ENCODE assay signal across 23 cellular contexts in the genomic region with DNA sequence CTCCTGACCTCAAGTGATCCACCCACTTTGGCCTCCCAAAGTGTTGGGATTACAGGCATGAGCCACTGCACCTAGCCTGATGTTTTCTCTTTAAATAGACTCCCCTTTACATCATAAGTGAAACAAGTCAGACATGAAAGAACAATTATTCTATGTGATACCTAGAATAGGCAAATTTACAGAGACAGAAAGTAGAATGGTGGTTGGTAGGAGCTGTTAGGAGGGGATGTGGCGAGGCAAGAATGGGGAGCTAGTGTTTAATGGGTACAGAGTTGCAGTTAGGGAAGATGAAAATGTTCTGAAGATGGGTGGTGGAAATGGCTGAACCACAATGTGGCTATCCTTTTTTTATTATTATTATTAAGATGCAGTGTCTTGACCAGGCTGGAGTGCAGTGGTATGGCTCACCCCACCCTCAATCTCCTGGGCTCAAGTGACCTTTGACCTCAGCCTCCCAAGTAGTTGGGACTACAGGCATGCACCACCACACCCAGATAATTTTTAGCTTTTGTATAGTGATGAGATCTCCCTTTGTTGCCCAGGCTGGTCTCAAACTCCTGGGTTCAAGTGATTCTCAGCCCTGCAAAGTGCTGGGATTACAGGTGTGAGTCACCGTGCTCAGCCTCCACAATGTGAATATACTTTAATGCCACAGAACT.
DNase-seq lines count a peak whose midpoint lies in the region; ATAC-seq and TF ChIP-seq lines count a peak whose summit lies in the region.
"Had no signal": no experiment of that assay in that cellular context is flagged by ENCODE, and none has a peak within 500 bp of the region (broad histone marks: within the 10 kb centered on the region; RNA-seq: fewer than 3 reads in every experiment).

No MANE protein-coding gene starts in this region.

- H3K9me3 ChIP-seq in MM.1S (replicated peaks; ENCODE audit: insufficient read depth, low read length) = no peaks in the 10 kb centered on the region
- H3K9me3 ChIP-seq: BLaER1 treated with 17β-estradiol and CSF1 and Interleukin-3, amounts not matched to agents 10 nM and 100 nM; right atrium auricular region; suprapubic skin had no signal

- ATAC-seq in GM18502 (IDR thresholded peaks at IDR 0.05; ENCODE audit: poor library complexity, unreplicated experiment) (peak; percentile 66), GM19463 (IDR thresholded peaks at IDR 0.05; ENCODE audit: unreplicated experiment) (peak; percentile 37), HG02870 (IDR thresholded peaks at IDR 0.05; ENCODE audit: unreplicated experiment) (peak; percentile 51), HG02571 (IDR thresholded peaks at IDR 0.05; ENCODE audit: unreplicated experiment) (no peak)

- no peak overlapping the region for H3K4me2 ChIP-seq in MM.1S (ENCODE audit: low read depth, low read length)
- H3K4me2 ChIP-seq: BLaER1 treated with 17β-estradiol and CSF1 and Interleukin-3, amounts not matched to agents 10 nM and 100 nM had no signal

- H3K27ac ChIP-seq in MM.1S (ENCODE audit: low read length) = no peak overlapping the region
- H3K27ac ChIP-seq: BLaER1 treated with 17β-estradiol and CSF1 and Interleukin-3, amounts not matched to agents 10 nM and 100 nM; right atrium auricular region; suprapubic skin had no signal

- no peaks in the 10 kb centered on the region for H3K27me3 ChIP-seq in MM.1S (replicated peaks; ENCODE audit: insufficient read depth, low read length)
- H3K27me3 ChIP-seq: BLaER1 treated with 17β-estradiol and CSF1 and Interleukin-3, amounts not matched to agents 10 nM and 100 nM; right atrium auricular region; suprapubic skin had no signal

- no peaks in the 10 kb centered on the region for H3K36me3 ChIP-seq in MM.1S (replicated peaks; ENCODE audit: insufficient read depth, low read length)
- H3K36me3 ChIP-seq: BLaER1 treated with 17β-estradiol and CSF1 and Interleukin-3, amounts not matched to agents 10 nM and 100 nM; right atrium auricular region; suprapubic skin had no signal

- no peak overlapping the region for H3K4me3 ChIP-seq in MM.1S (ENCODE audit: low read length)
- H3K4me3 ChIP-seq: BLaER1 treated with 17β-estradiol and CSF1 and Interleukin-3, amounts not matched to agents 10 nM and 100 nM; lung; right atrium auricular region; suprapubic skin had no signal

- H3K9me2 ChIP-seq in MM.1S (replicated peaks; ENCODE audit: insufficient read depth, low read length) = no peaks in the 10 kb centered on the region

- H4K20me1 ChIP-seq in MM.1S (ENCODE audit: insufficient read depth, low read length) = no peaks in the 10 kb centered on the region
- H4K20me1 ChIP-seq: BLaER1 treated with 17β-estradiol and CSF1 and Interleukin-3, amounts not matched to agents 10 nM and 100 nM had no signal

- no peaks in the 10 kb centered on the region for H3K79me2 ChIP-seq in MM.1S (ENCODE audit: low read length)

- TF ChIP-seq CTCF in MM.1S (IDR thresholded peaks at IDR 0.05; ENCODE audit: low read length) (no peak), GM10266 (IDR thresholded peaks at IDR 0.05; ENCODE audit: control insufficient read depth, insufficient read depth, low read depth, missing control alignments) (no peak)

- H2AFZ ChIP-seq in MM.1S (ENCODE audit: low read length) = no peak overlapping the region

- DNase-seq in MM.1S = peak; percentile 50
- DNase-seq in GM10266 (ENCODE audit: extremely low spot score) = no peak
- DNase-seq in activated CD4-positive, alpha-beta T cell treated with anti-CD3 and anti-CD28 coated beads, Interleukin-2, amount 50 U/mL, for 48 hours = no peak
- DNase-seq in NCI-H2107 (lab: John Stamatoyannopoulos, UW) = no peak
- DNase-seq: activated CD4-positive, alpha-beta T cell treated with anti-CD3 and anti-CD28 coated beads, Interleukin-2, amount 50 U/mL, for 1 hour; amygdala; caudate nucleus; erythroblast; foreskin melanocyte; GOT3; kidney; NCI-H1092; NCI-H2029 treated with DMSO at 0.1 percent for 48 hours; occipital lobe; T-helper 1 cell had no signal

- H3K4me1 ChIP-seq in MM.1S (ENCODE audit: low read length) = peaks cover 4% of the 10 kb centered on the region

- no peak overlapping the region for H3K9ac ChIP-seq in MM.1S (ENCODE audit: low read length)
- H3K9ac ChIP-seq: BLaER1 treated with 17β-estradiol and CSF1 and Interleukin-3, amounts not matched to agents 10 nM and 100 nM had no signal

- H3F3A ChIP-seq in MM.1S (ENCODE audit: insufficient read depth, low read length) = no peaks in the 10 kb centered on the region
